26 cellular contexts compared by ENCODE assay signal in genomic region chr1:230401096-230401495, GRCh38. TPM values are rescaled to one million over a fixed set of nuclear protein-coding genes. Genes with fewer than 3 reads are reported as not detected.
DNase-seq lines count a peak whose midpoint lies in the region; ATAC-seq and TF ChIP-seq lines count a peak whose summit lies in the region.
"Had no signal": no experiment of that assay in that cellular context is flagged by ENCODE, and none has a peak within 500 bp of the region (broad histone marks: within the 10 kb centered on the region; RNA-seq: fewer than 3 reads in every experiment).

No MANE protein-coding gene starts in this region.

- H3K4me1 Mint-ChIP-seq in chondrocyte (ENCODE audit: low read depth), result peaks cover 25% of the 10 kb centered on the region

- H3K27ac Mint-ChIP-seq in chondrocyte (ENCODE audit: unreplicated experiment), result peak overlapping the region; percentile 96
- H3K27ac Mint-ChIP-seq: CD4-positive, alpha-beta T cell had no signal

- H3K79me2 ChIP-seq in smooth muscle cell (ENCODE audit: low read depth) (no peaks in the 10 kb centered on the region), MM.1S (ENCODE audit: low read length) (no peaks in the 10 kb centered on the region)

- H3K9ac ChIP-seq in smooth muscle cell (ENCODE audit: low read depth) (no peak overlapping the region), MM.1S (ENCODE audit: low read length) (no peak overlapping the region)
- H3K9ac ChIP-seq: KMS-11 had no signal

- DNase-seq in right cardiac atrium (peak in 1 of 3 donors; percentile 52), left ventricle myocardium inferior (no peak), chondrocyte (ENCODE audit: low spot score) (no peak), smooth muscle cell (lab: John Stamatoyannopoulos, UW; ENCODE audit: unreplicated experiment) (no peak), MM.1S (no peak), vagina (ENCODE audit: extremely low spot score in 2 of 2) (no peak)
- no peak for DNase-seq in activated effector memory CD4-positive, alpha-beta T cell treated with anti-CD3 and anti-CD28 coated beads, Interleukin-2, amount 50 U/mL, for 16 hours
- DNase-seq: AML-193; CD4-positive, alpha-beta T cell; COR-L47; DMS53; HCEC 1CT; IMR-90; NCI-H1048; NCI-H1417; NCI-H1694; NCI-H2081; NCI-H2171; NCI-H226; NCI-H510A; NCI-H69; RPMI8226; SHP77 had no signal

- intact Hi-C loops in right cardiac atrium (cut with DNase I) (no loop called here), left ventricle myocardium inferior (cut with micrococcal nuclease) (no loop called here), vagina (cut with DNase I) (no loop called here)

- H3K27ac ChIP-seq in right cardiac atrium (ENCODE audit: low read length) (no peak overlapping the region), left ventricle myocardium inferior (replicated peaks) (no peak overlapping the region), mesodermal cell (ENCODE audit: low read depth, low read length, severe bottlenecking) (peak overlapping the region; percentile 1), smooth muscle cell (ENCODE audit: low read depth) (peak overlapping the region; percentile 65), MM.1S (ENCODE audit: low read length) (no peak overlapping the region), vagina (no peak overlapping the region)
- H3K27ac ChIP-seq: KMS-11 had no signal

- H3K36me3 Mint-ChIP-seq in chondrocyte (ENCODE audit: low read depth), result no peaks in the 10 kb centered on the region

- no peaks in the 10 kb centered on the region for H3K27me3 Mint-ChIP-seq in chondrocyte (ENCODE audit: low read depth)

- no peak overlapping the region for H3K4me3 Mint-ChIP-seq in chondrocyte (ENCODE audit: unreplicated experiment)
- H3K4me3 Mint-ChIP-seq: CD4-positive, alpha-beta T cell had no signal

- no peak for TF ChIP-seq POLR2A in vagina (IDR thresholded peaks at IDR 0.05)

- H3K9me3 ChIP-seq in right cardiac atrium (ENCODE audit: control insufficient read depth, low read length) (no peaks in the 10 kb centered on the region), left ventricle myocardium inferior (replicated peaks) (no peaks in the 10 kb centered on the region), mesodermal cell (ENCODE audit: control insufficient read depth, low read length) (no peaks in the 10 kb centered on the region), smooth muscle cell (replicated peaks; ENCODE audit: low read depth) (no peaks in the 10 kb centered on the region), MM.1S (replicated peaks; ENCODE audit: insufficient read depth, low read length) (no peaks in the 10 kb centered on the region), vagina (no peaks in the 10 kb centered on the region)
- H3K9me3 ChIP-seq: BLaER1 treated with 17β-estradiol and CSF1 and Interleukin-3, amounts not matched to agents 10 nM and 100 nM had no signal

- no peaks in the 10 kb centered on the region for H3F3A ChIP-seq in smooth muscle cell (ENCODE audit: low read depth)
- H3F3A ChIP-seq in MM.1S (ENCODE audit: insufficient read depth, low read length), result no peaks in the 10 kb centered on the region

- TF ChIP-seq CTCF in left ventricle myocardium inferior (IDR thresholded peaks at IDR 0.05; ENCODE audit: borderline replicate concordance), result no peak
- no peak for TF ChIP-seq CTCF in chondrocyte (IDR thresholded peaks at IDR 0.05)
- TF ChIP-seq CTCF in smooth muscle cell (IDR thresholded peaks at IDR 0.05; ENCODE audit: borderline replicate concordance, insufficient read depth, poor library complexity, severe bottlenecking), result no peak
- TF ChIP-seq CTCF in MM.1S (IDR thresholded peaks at IDR 0.05; ENCODE audit: low read length), result no peak
- no peak for TF ChIP-seq CTCF in vagina (IDR thresholded peaks at IDR 0.05)

- ATAC-seq in right cardiac atrium, result peak; percentile 17 to 24

- H3K4me2 ChIP-seq in smooth muscle cell (no peak overlapping the region), MM.1S (ENCODE audit: low read depth, low read length) (no peak overlapping the region)
- H3K4me2 ChIP-seq: KMS-11 had no signal

- H2AFZ ChIP-seq in smooth muscle cell (ENCODE audit: low read depth), result no peak overlapping the region
- no peak overlapping the region for H2AFZ ChIP-seq in MM.1S (ENCODE audit: low read length)

- H3K4me1 ChIP-seq in right cardiac atrium (ENCODE audit: control insufficient read depth, insufficient read depth, low read length) (peaks cover 13% of the 10 kb centered on the region), left ventricle myocardium inferior (no peaks in the 10 kb centered on the region), mesodermal cell (ENCODE audit: control insufficient read depth, insufficient read depth, low read length, poor library complexity, severe bottlenecking) (peaks cover 9% of the 10 kb centered on the region), smooth muscle cell (ENCODE audit: low read depth) (no peaks in the 10 kb centered on the region), MM.1S (ENCODE audit: low read length) (no peaks in the 10 kb centered on the region), vagina (peaks cover 4% of the 10 kb centered on the region)

- WGBS in right cardiac atrium, result 82% methylated on average over 13 of the region's 13 CpGs
- WGBS in mesodermal cell (ENCODE audit: insufficient coverage in 2 of 2), 2 experiments, result 96% methylated on average over 12 of the region's 13 CpGs
- 95% methylated on average over 13 of the region's 13 CpGs for WGBS in smooth muscle cell (ENCODE audit: low lambda C conversion rate)

- H3K27me3 ChIP-seq in right cardiac atrium (ENCODE audit: control insufficient read depth, insufficient read depth) (no peaks in the 10 kb centered on the region), left ventricle myocardium inferior (ENCODE audit: low read depth) (no peaks in the 10 kb centered on the region), smooth muscle cell (ENCODE audit: low read depth) (no peaks in the 10 kb centered on the region), MM.1S (replicated peaks; ENCODE audit: insufficient read depth, low read length) (no peaks in the 10 kb centered on the region), vagina (no peaks in the 10 kb centered on the region)
- H3K27me3 ChIP-seq: BLaER1 treated with 17β-estradiol and CSF1 and Interleukin-3, amounts not matched to agents 10 nM and 100 nM had no signal

- no peaks in the 10 kb centered on the region for H3K9me3 Mint-ChIP-seq in chondrocyte (ENCODE audit: low read depth)
- H3K9me3 Mint-ChIP-seq: CD4-positive, alpha-beta T cell had no signal

- H3K36me3 ChIP-seq in left ventricle myocardium inferior, result no peaks in the 10 kb centered on the region
- H3K36me3 ChIP-seq in mesodermal cell (ENCODE audit: control insufficient read depth, insufficient read depth, low read length), result no peaks in the 10 kb centered on the region
- H3K36me3 ChIP-seq in smooth muscle cell (ENCODE audit: low read depth), result no peaks in the 10 kb centered on the region
- no peaks in the 10 kb centered on the region for H3K36me3 ChIP-seq in MM.1S (replicated peaks; ENCODE audit: insufficient read depth, low read length)
- no peaks in the 10 kb centered on the region for H3K36me3 ChIP-seq in vagina

- H3K9me2 ChIP-seq in MM.1S (replicated peaks; ENCODE audit: insufficient read depth, low read length), result no peaks in the 10 kb centered on the region

- H4K20me1 ChIP-seq in smooth muscle cell (ENCODE audit: low read depth), result no peaks in the 10 kb centered on the region
- no peaks in the 10 kb centered on the region for H4K20me1 ChIP-seq in MM.1S (ENCODE audit: insufficient read depth, low read length)

- H3K4me3 ChIP-seq in right cardiac atrium (ENCODE audit: low read length), result no peak overlapping the region
- no peak overlapping the region for H3K4me3 ChIP-seq in left ventricle myocardium inferior
- H3K4me3 ChIP-seq in mesodermal cell (ENCODE audit: extremely low read depth, insufficient read depth, low read length, poor library complexity, severe bottlenecking), result no peak overlapping the region
- H3K4me3 ChIP-seq in smooth muscle cell, result no peak overlapping the region
- H3K4me3 ChIP-seq in MM.1S (ENCODE audit: low read length), result no peak overlapping the region
- no peak overlapping the region for H3K4me3 ChIP-seq in vagina
- H3K4me3 ChIP-seq: BLaER1 treated with 17β-estradiol and CSF1 and Interleukin-3, amounts not matched to agents 10 nM and 100 nM had no signal

RNA-seq across cellular contexts. Expression of gene PGBD5, which starts 25.0 kb away (rescaled TPM):
- total RNA-seq in right cardiac atrium (10 to 100 TPM; 25.2 to 32.6 (median 28.1) TPM), left ventricle myocardium inferior (10.6 TPM), chondrocyte (1.5 to 5.4 TPM (median 1.8 TPM) in 3 replicates), smooth muscle cell (0.58 and 0.94 TPM in 2 replicates), vagina (0.98 TPM)
- polyA plus RNA-seq in right cardiac atrium (18.5 TPM), smooth muscle cell (0.83 and 2.2 TPM in 2 replicates)
- 1.7 TPM for polyA plus RNA-seq in mesodermal cell (2013, experiment 1 of 2)
- 1.8 TPM for polyA plus RNA-seq in mesodermal cell (2013, experiment 2 of 2)
- total RNA-seq: CD4-positive, alpha-beta T cell had no signal

Comparison
In these comparisons a context has a peak if more than half of its experiments do, and no peak if none do; other contexts are left out.
1. H3K27ac ChIP-seq: peak in mesodermal cell (single experiment) and smooth muscle cell (single experiment); none in right cardiac atrium (single experiment), left ventricle myocardium inferior (single experiment), MM.1S (single experiment) and vagina (single experiment).